1 cellular context compared by ENCODE assay signal in genomic region chr11:30914143-30914762, GRCh38.
TF ChIP-seq lines count a peak whose summit lies in the region.

No MANE protein-coding gene starts in this region.

TF ChIP-seq in IMR-90, 13 proteins besides CTCF, POLR2A, EP300 and RAD21 (continued from another document):
- peak; percentile 53; the same call in 1 of the 2 replicates for TF ChIP-seq CEBPB (IDR thresholded peaks at IDR 0.05; ENCODE audit: low read depth, low read length)
